ENCODE assay signal across 1 cellular context in the genomic region with DNA sequence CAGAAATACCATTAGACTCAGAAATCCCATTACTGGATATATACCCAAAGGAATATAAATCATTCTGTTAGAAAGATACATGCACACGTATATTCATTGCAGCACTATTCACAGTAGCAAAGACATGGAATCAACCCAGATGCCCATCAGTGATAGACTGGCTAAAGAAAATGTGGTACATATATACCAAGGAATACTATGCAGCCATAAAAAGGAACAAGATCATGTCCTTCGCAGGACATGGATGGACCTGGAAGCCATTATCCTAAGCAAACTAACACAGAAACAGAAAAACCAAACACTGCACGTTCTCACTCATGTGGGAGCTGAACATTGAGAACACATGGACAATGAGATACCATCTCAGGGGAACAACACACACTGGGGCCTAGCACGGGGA. TPM values are rescaled to one million over a fixed set of nuclear protein-coding genes. Genes with fewer than 3 reads are reported as not detected.
"Had no signal": no experiment of that assay in that cellular context is flagged by ENCODE, and none has a peak within 500 bp of the region (broad histone marks: within the 10 kb centered on the region; RNA-seq: fewer than 3 reads in every experiment).

No MANE protein-coding gene starts in this region.

RNA-seq across cellular contexts. Expression of gene CAMK4, which starts 33.4 kb away (rescaled TPM):
- polyA plus RNA-seq: K562 had no signal
